ENCODE assay signal across 8 cellular contexts in genomic region chr6:83430606-83431544, GRCh38. TPM values are rescaled to one million over a fixed set of nuclear protein-coding genes. Genes with fewer than 3 reads are reported as not detected.
DNase-seq lines count a peak whose midpoint lies in the region; ATAC-seq, FAIRE-seq and TF ChIP-seq lines count a peak whose summit lies in the region.

Gene ME1, minus strand, starts transcription at chr6:83431051. Its CDS starts 97 bp downstream, at chr6:83430954.

- no peak for TF ChIP-seq EP300 in A549 (IDR thresholded peaks at IDR 0.05)

- H3K9me3 ChIP-seq in A549 (0 out of 3 replicates have a peak, but pooled peaks cover under 1% of the 10 kb centered on the region), neuronal stem cell (replicated peaks in 1 of 2; ENCODE audit: control insufficient read depth in 2 of 2, insufficient read depth in 1 of 2, low read depth in 1 of 2, low read length in 2 of 2) (no peaks in the 10 kb centered on the region)

- H3K4me2 ChIP-seq in A549 (peak within 1 kb of the TSS; percentile 91), neuronal stem cell (ENCODE audit: insufficient read depth, low read length, poor library complexity, severe bottlenecking) (peak within 1 kb of the TSS; percentile 96)

- peaks cover 3% of the 10 kb centered on the region for H3K27me3 Mint-ChIP-seq in type B pancreatic cell

- TF ChIP-seq CTCF in A549 (IDR thresholded peaks at IDR 0.05) (no peak), type B pancreatic cell (conservative IDR thresholded peaks at IDR 0.05) (no peak)

- ATAC-seq in A549: peak; percentile 91 to 92
- ATAC-seq in GM18508 (IDR thresholded peaks at IDR 0.05; ENCODE audit: insufficient read depth, unreplicated experiment): peak; percentile 67
- ATAC-seq in HG02852 (IDR thresholded peaks at IDR 0.05; ENCODE audit: unreplicated experiment): peak; percentile 86

- H3K79me1 ChIP-seq in neuronal stem cell (ENCODE audit: low read depth, low read length): no peaks in the 10 kb centered on the region

- H3K18ac ChIP-seq in neuronal stem cell (ENCODE audit: low read length): peak within 1 kb of the TSS; percentile 86

- peak within 1 kb of the TSS; percentile 92 for H2BK15ac ChIP-seq in neuronal stem cell (ENCODE audit: low read length)

- H3K27ac Mint-ChIP-seq in type B pancreatic cell: peak within 1 kb of the TSS; percentile 84

- H3K27ac ChIP-seq in A549 (peak within 1 kb of the TSS; percentile 98 to 99), neuronal stem cell (replicated peaks; ENCODE audit: low read length) (no peak within 1 kb of the TSS)

- H3K4me1 ChIP-seq in A549 (peaks cover 60% of the 10 kb centered on the region), neuronal stem cell (ENCODE audit: control insufficient read depth in 2 of 2, insufficient read depth in 1 of 2, low read depth in 1 of 2, low read length in 2 of 2) (peaks cover 0 to 8% of the 10 kb centered on the region in 2 donors)

- no peak within 1 kb of the TSS for H2AK5ac ChIP-seq in neuronal stem cell (ENCODE audit: low read depth, low read length)

- H2BK12ac ChIP-seq in neuronal stem cell (ENCODE audit: low read length): peak within 1 kb of the TSS; percentile 90

- CTCF ChIA-PET in A549 (lab: Yijun Ruan, JAX): interaction anchor here (1.0 to 1.2 kb wide), 2 partner anchors 12 to 84 kb away, joined by 3 read pairs; no protein-coding TSS in a partner anchor

- H3K36me3 ChIP-seq in neuronal stem cell (replicated peaks in 1 of 2; ENCODE audit: control insufficient read depth in 2 of 2, insufficient read depth in 2 of 2, low read length in 2 of 2): no peaks in the 10 kb centered on the region

- peaks cover 0 to 10% (median 0%) of the 10 kb centered on the region in 3 experiments for H3K27me3 ChIP-seq in neuronal stem cell (ENCODE audit: control insufficient read depth in 3 of 3, insufficient read depth in 3 of 3, low read depth in 1 of 3, low read length in 3 of 3)

- H3K36me3 Mint-ChIP-seq in type B pancreatic cell: peaks cover 4% of the 10 kb centered on the region

- no peaks in the 10 kb centered on the region for H3K4me1 Mint-ChIP-seq in type B pancreatic cell (ENCODE audit: unreplicated experiment)

- H3K4me3 ChIP-seq in A549 (peak within 1 kb of the TSS; percentile 76), neuronal stem cell (ENCODE audit: low read length in 2 of 2) (peak within 1 kb of the TSS; percentile 18 to 77)

- H2AFZ ChIP-seq in neuronal stem cell (ENCODE audit: low read length): peak within 1 kb of the TSS; percentile 65

- 0% methylated on average over 4 of the region's 74 CpGs for WGBS in A549 (ENCODE audit: missing lambda C conversion rate)
- whole genome bisulfite sequencing in neuronal stem cell (ENCODE audit: extremely low coverage in 2 of 2, insufficient read length in 2 of 2, insufficient replicate concordance in 1 of 2), 2 donors: no CpG with 5 or more reads among the region's 74 CpGs

- H3K9me3 Mint-ChIP-seq in type B pancreatic cell: no peaks in the 10 kb centered on the region

- peak within 1 kb of the TSS; percentile 96 for H3K23ac ChIP-seq in neuronal stem cell (ENCODE audit: low read depth, low read length, poor library complexity)

- DNase-seq in A549 (ENCODE audit: low read depth in 1 of 2, low spot score in 1 of 2): peak; percentile 36 to 90
- peak; percentile 50 for DNase-seq in NCI-H510A (lab: John Stamatoyannopoulos, UW)
- DNase-seq in activated gamma-delta T cell treated with anti-CD3 and anti-CD28 coated beads, Interleukin-2, amount 50 U/mL, for 16 hours (ENCODE audit: low read depth): peak; percentile 42
- DNase-seq in germinal center (ENCODE audit: low spot score): peak; percentile 9
- DNase-seq in neuronal stem cell (ENCODE audit: low spot score): peak; percentile 52
- peak; percentile 75 for DNase-seq in type B pancreatic cell (ENCODE audit: extremely low spot score, unreplicated experiment)

- H4K8ac ChIP-seq in neuronal stem cell (ENCODE audit: low read depth, low read length): no peak within 1 kb of the TSS

- no peak within 1 kb of the TSS for H3K4ac ChIP-seq in neuronal stem cell (ENCODE audit: low read length)

- peak within 1 kb of the TSS; percentile 56 for H3K14ac ChIP-seq in neuronal stem cell (ENCODE audit: low read length)

- TF ChIP-seq POLR2A in A549 (IDR thresholded peaks at IDR 0.05; ENCODE audit: low read length): peak; percentile 66

- POLR2A ChIA-PET in A549 (lab: Yijun Ruan, JAX): no interaction called here

- TF ChIP-seq RAD21 in A549 (conservative IDR thresholded peaks at IDR 0.05 in 1 of 2, IDR thresholded peaks at IDR 0.05 in 1 of 2): no peak

- peak within 1 kb of the TSS; percentile 92 for H3K9ac ChIP-seq in neuronal stem cell (ENCODE audit: low read depth, low read length, poor library complexity)

- FAIRE-seq in A549 (lab: Jason Lieb, UNC): no peak

- H4K91ac ChIP-seq in neuronal stem cell (ENCODE audit: low read depth, low read length, poor library complexity): peak within 1 kb of the TSS; percentile 85

- peak within 1 kb of the TSS; percentile 83 for H3K4me3 Mint-ChIP-seq in type B pancreatic cell

- no peak within 1 kb of the TSS for H2BK120ac ChIP-seq in neuronal stem cell (ENCODE audit: low read depth, low read length)

- H2BK5ac ChIP-seq in neuronal stem cell (ENCODE audit: low read length): peak within 1 kb of the TSS; percentile 98

TF ChIP-seq in A549, 52 proteins besides CTCF, POLR2A, EP300 and RAD21 (continues in another document):
- TF ChIP-seq PHF8 (IDR thresholded peaks at IDR 0.05; ENCODE audit: borderline replicate concordance, low read depth) (peak; percentile 78), SMC3 (IDR thresholded peaks at IDR 0.05) (no peak), HEYL (CRISPR knock-in tag; IDR thresholded peaks at IDR 0.05) (no peak), GATA3 (IDR thresholded peaks at IDR 0.05; ENCODE audit: borderline replicate concordance) (0 out of 2 replicates have a peak, but pooled peaks have one; percentile 24), BCL3 (IDR thresholded peaks at IDR 0.05) (peak; percentile 21; the same call in 1 of the 3 replicates), ZC3H11A (IDR thresholded peaks at IDR 0.05) (no peak), MYC (IDR thresholded peaks at IDR 0.05; ENCODE audit: borderline replicate concordance, low read length) (no peak), HOXB13 (CRISPR knock-in tag; IDR thresholded peaks at IDR 0.05; ENCODE audit: low read depth) (no peak), ATOH8 (CRISPR knock-in tag; IDR thresholded peaks at IDR 0.05; ENCODE audit: low read depth) (no peak), MAZ (IDR thresholded peaks at IDR 0.05; ENCODE audit: borderline replicate concordance, low read depth, low read length) (0 out of 2 replicates have a peak, but pooled peaks have one; percentile 47), E2F6 (IDR thresholded peaks at IDR 0.05; ENCODE audit: borderline replicate concordance, low read depth) (0 out of 2 replicates have a peak, but pooled peaks have one; percentile 45), HMGXB4 (CRISPR knock-in tag; IDR thresholded peaks at IDR 0.05; ENCODE audit: borderline replicate concordance) (no peak), FOSL2 (IDR thresholded peaks at IDR 0.05) (no peak), FOSL2 (CRISPR knock-in tag; IDR thresholded peaks at IDR 0.05) (peak; percentile 65), CHD2 (IDR thresholded peaks at IDR 0.05; ENCODE audit: low read length, partially characterized antibody) (no peak), JUN (IDR thresholded peaks at IDR 0.05) (peak; percentile 48 to 69; a peak in 3 of 5 replicates), FOXS1 (CRISPR knock-in tag; IDR thresholded peaks at IDR 0.05) (no peak)

RNA-seq across cellular contexts. Expression of gene ME1, which starts in this region (rescaled TPM):
- polyA plus RNA-seq in A549 (2011; rRNA removed) (59.1 and 69.5 TPM in 2 replicates), A549 (2017; fragmentation: RNase III; extraction: RNeasy Plus Mini Kit Qiagen cat#74134 plus additional on column Dnase treatment) (55.0 to 60.6 TPM (median 60.2 TPM) in 3 replicates)
- polyA plus RNA-seq in A549 (2012; cell fraction: cytosol; rRNA removed): 20.0 and 22.3 TPM in 2 replicates
- polyA plus RNA-seq in A549 (2012; cell fraction: nucleus; rRNA removed): 8.7 and 10.6 TPM in 2 replicates
- polyA minus RNA-seq in A549 (2011; rRNA and poly(A)+ RNA removed): 41.1 and 48.2 TPM in 2 replicates
- 2.8 TPM for polyA plus RNA-seq in neuronal stem cell (2013, experiment 1 of 2)
- 2.9 TPM for polyA plus RNA-seq in neuronal stem cell (2013, experiment 2 of 2)
- total RNA-seq in type B pancreatic cell (ENCODE audit: low replicate concordance): 4.2 and 14.2 TPM in 2 replicates

Comparison
In these comparisons a context has a peak if more than half of its experiments do, and no peak if none do; other contexts are left out.
1. DNase-seq: peak in every context shown above with its lines; median percentile 75 in type B pancreatic cell; 63 in A549; 52 in neuronal stem cell; 50 in NCI-H510A; 42 in activated gamma-delta T cell treated with anti-CD3 and anti-CD28 coated beads, Interleukin-2, amount 50 U/mL, for 16 hours; 9 in germinal center.